Comparison of ENCODE assay signal across 24 cellular contexts in genomic region chr7:2028733-2029132, GRCh38.
"Had no signal": no experiment of that assay in that cellular context is flagged by ENCODE, and none has a peak within 500 bp of the region (broad histone marks: within the 10 kb centered on the region; RNA-seq: fewer than 3 reads in every experiment).

No MANE protein-coding gene starts in this region.

- H3K27ac ChIP-seq: cardiac muscle cell, dorsolateral prefrontal cortex, epithelial cell of prostate, hepatocyte, neutrophil, pancreas, right lobe of liver had no signal

- FAIRE-seq: colon, pancreas had no signal

- ATAC-seq: mucosa of descending colon; pancreas; right lobe of liver; stimulated activated memory B cell treated with anti-CD40 and anti-IgM and Interleukin-4, amounts not matched to agents 10 μg/mL and 1 μg/mL and 100 μg/mL, for 72 hours; T-cell had no signal

- H3K4me1 ChIP-seq: pancreas, right lobe of liver had no signal

- H3K4me3 ChIP-seq: cardiac muscle cell, dorsolateral prefrontal cortex, hepatocyte, mucosa of descending colon, pancreas, right lobe of liver, smooth muscle cell had no signal

- H3K27me3 Mint-ChIP-seq: activated B cell treated with CpG ODN at 0.5 μM for 24 hours; activated CD4-positive, alpha-beta memory T cell treated with anti-CD3 and anti-CD28 coated beads for 36 hours; activated naive CD8-positive, alpha-beta T cell treated with anti-CD3 and anti-CD28 coated beads for 36 hours; naive B cell; stimulated activated memory B cell treated with anti-CD40 and anti-IgM and Interleukin-4, amounts not matched to agents 10 μg/mL and 1 μg/mL and 100 μg/mL, for 72 hours; T-cell had no signal

- H3K9me3 ChIP-seq: pancreas had no signal

- H3K4me3 Mint-ChIP-seq: activated B cell treated with CpG ODN at 0.5 μM for 24 hours; activated CD4-positive, alpha-beta memory T cell treated with anti-CD3 and anti-CD28 coated beads for 36 hours; activated naive CD8-positive, alpha-beta T cell treated with anti-CD3 and anti-CD28 coated beads for 36 hours; activated T-helper 1 cell treated with anti-CD3 and anti-CD28 coated beads, Interleukin-12 subunit alpha, Interleukin-12 subunit beta, Interleukin-2, Interleukin-4 antibody, amounts not matched to agents 30 ng/mL and 10 ng/mL and 1 ng/mL, durations not matched to agents 14 hours and 24 hours and 36 hours; endodermal cell; stimulated activated memory B cell treated with anti-CD40 and anti-IgM and Interleukin-4, amounts not matched to agents 10 μg/mL and 1 μg/mL and 100 μg/mL, for 72 hours had no signal

- H3K27me3 ChIP-seq: cardiac muscle cell, dorsolateral prefrontal cortex, hepatocyte, neutrophil, pancreas, right lobe of liver had no signal

- H2AFZ ChIP-seq: hepatocyte had no signal

- H3K4me2 ChIP-seq: hepatocyte, smooth muscle cell had no signal

- H3K27ac Mint-ChIP-seq: activated B cell treated with CpG ODN at 0.5 μM for 24 hours; activated CD4-positive, alpha-beta memory T cell treated with anti-CD3 and anti-CD28 coated beads for 36 hours; activated naive CD8-positive, alpha-beta T cell treated with anti-CD3 and anti-CD28 coated beads for 36 hours; activated T-helper 1 cell treated with anti-CD3 and anti-CD28 coated beads, Interleukin-12 subunit alpha, Interleukin-12 subunit beta, Interleukin-2, Interleukin-4 antibody, amounts not matched to agents 30 ng/mL and 10 ng/mL and 1 ng/mL, durations not matched to agents 14 hours and 24 hours and 36 hours; endodermal cell; stimulated activated memory B cell treated with anti-CD40 and anti-IgM and Interleukin-4, amounts not matched to agents 10 μg/mL and 1 μg/mL and 100 μg/mL, for 72 hours; T-cell had no signal

- H3K79me2 ChIP-seq: hepatocyte had no signal

- DNase-seq: activated B cell treated with CpG ODN at 0.5 μM for 24 hours; activated CD4-positive, alpha-beta memory T cell treated with anti-CD3 and anti-CD28 coated beads for 36 hours; activated CD4-positive, alpha-beta T cell treated with anti-CD3 and anti-CD28 coated beads for 4 hours; activated naive CD4-positive, alpha-beta T cell; activated naive CD8-positive, alpha-beta T cell treated with anti-CD3 and anti-CD28 coated beads for 36 hours; activated T-cell treated with anti-CD3 and anti-CD28 coated beads for 4 hours; amniotic stem cell; endodermal cell; foreskin fibroblast; naive B cell; stimulated activated CD4-positive, alpha-beta T cell treated with anti-CD3 and anti-CD28 coated beads, Interleukin-4, amount 100 ng/mL, for 4 hours; T-cell had no signal

- H3K36me3 ChIP-seq: cardiac muscle cell, neutrophil, pancreas, right lobe of liver had no signal
